In the genomic region with DNA sequence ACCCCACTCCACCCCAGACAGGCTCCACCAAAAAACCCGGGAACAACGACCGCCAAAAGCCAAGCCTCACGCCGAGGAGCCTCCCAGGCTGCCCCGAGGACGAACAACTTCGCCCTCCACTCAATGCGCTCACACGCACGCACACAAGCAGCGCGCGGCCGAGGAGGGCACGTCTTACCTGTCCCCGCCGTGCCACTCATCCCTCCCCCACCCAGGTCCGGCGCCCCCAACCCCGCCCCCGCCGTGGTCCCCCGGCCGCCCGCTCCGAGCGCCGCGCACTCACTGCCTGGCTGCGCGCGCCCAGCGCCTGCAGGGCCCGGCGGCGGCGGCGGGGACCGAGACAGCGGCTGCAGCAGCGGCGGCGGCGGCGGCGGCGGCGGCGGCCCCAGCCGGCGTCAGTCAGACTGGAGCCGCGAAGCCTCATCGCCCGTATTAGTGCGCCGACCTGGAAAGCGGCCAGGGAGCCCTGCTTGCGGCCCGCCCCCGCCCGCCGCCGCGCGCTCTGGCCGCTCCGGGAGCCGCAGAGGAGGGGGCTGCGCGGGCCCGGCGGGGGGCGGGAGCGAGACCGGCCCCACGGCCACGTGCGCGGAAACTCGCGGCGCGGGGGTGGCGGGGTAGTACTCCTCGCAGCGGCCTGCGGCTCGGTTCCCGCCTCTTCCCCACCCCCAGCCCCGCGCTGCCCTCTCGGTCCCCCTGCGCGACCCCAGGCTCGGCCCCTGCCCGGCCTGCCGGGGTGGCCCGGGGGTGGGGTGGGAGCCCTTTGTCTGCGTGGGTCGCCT, we compare ENCODE assay signal across 8 cellular contexts. TPM values are rescaled to one million over a fixed set of nuclear protein-coding genes. Genes with fewer than 3 reads are reported as not detected.
A peak's percentile ranks its signal among the peaks of the same experiment; 100 is the strongest.
DNase-seq lines count a peak whose midpoint lies in the region; ATAC-seq and TF ChIP-seq lines count a peak whose summit lies in the region.

TSS of gene SMAD9 (minus strand) at position 406 of the 779 bp plus-strand sequence. CDS start 40,549 bp downstream, outside the sequence.

- H3K36me3 ChIP-seq in endodermal cell (ENCODE audit: control insufficient read depth, insufficient read depth, low read length) (no peaks in the 10 kb centered on the region), suprapubic skin (no peaks in the 10 kb centered on the region)

- peak within 1 kb of the TSS; percentile 1 for H3K9ac ChIP-seq in endodermal cell (ENCODE audit: extremely low read depth, low read length, poor library complexity, severe bottlenecking)

- H3K9me3 ChIP-seq in endodermal cell (ENCODE audit: control insufficient read depth, low read length) (no peaks in the 10 kb centered on the region), suprapubic skin (no peaks in the 10 kb centered on the region)

- H3K4me3 ChIP-seq in endodermal cell (ENCODE audit: low read length) (peak within 1 kb of the TSS; percentile 80), suprapubic skin (peak within 1 kb of the TSS; percentile 74)

- 2% methylated on average over 6 to 97 of the region's 102 CpGs for WGBS in endodermal cell (ENCODE audit: insufficient coverage in 1 of 2, insufficient read length in 1 of 2), 2 experiments
- 3% methylated on average over 10 of the region's 102 CpGs for WGBS in suprapubic skin

- peak within 1 kb of the TSS; percentile 3 for H3K27ac ChIP-seq in endodermal cell (ENCODE audit: low read depth, low read length)
- peak within 1 kb of the TSS; percentile 46 for H3K27ac ChIP-seq in suprapubic skin

- ATAC-seq in GM21367 (IDR thresholded peaks at IDR 0.05; ENCODE audit: unreplicated experiment): peak; percentile 74
- ATAC-seq in T-cell (replicated peaks in 1 of 4): peak; percentile 31 to 56 (median 46)
- ATAC-seq in HG02763 (IDR thresholded peaks at IDR 0.05; ENCODE audit: unreplicated experiment): no peak

- no peaks in the 10 kb centered on the region for H3K9me3 Mint-ChIP-seq in T-cell
- H3K9me3 Mint-ChIP-seq in endodermal cell: no peaks in the 10 kb centered on the region

- POLR2A ChIA-PET in T-cell (lab: Charles Lee): interaction anchor here in 1 of 2 donors (0.6 kb wide), 1 partner anchor 466 kb away, joined by 3 read pairs; no protein-coding TSS in a partner anchor

- H3K4me1 Mint-ChIP-seq in T-cell (peaks cover 0 to 12% (median 11%) of the 10 kb centered on the region in 3 donors), endodermal cell (peaks cover 35% of the 10 kb centered on the region)

- TF ChIP-seq EP300 in suprapubic skin (IDR thresholded peaks at IDR 0.05): no peak

- H3K36me3 Mint-ChIP-seq in T-cell (no peaks in the 10 kb centered on the region), endodermal cell (ENCODE audit: low read depth) (no peaks in the 10 kb centered on the region)

- H3K4me3 Mint-ChIP-seq in T-cell (peak within 1 kb of the TSS; percentile 67 to 78 (median 71)), endodermal cell (peak within 1 kb of the TSS; percentile 80)

- DNase-seq in DMS153 treated with DMSO at 0.1 percent for 48 hours (lab: John Stamatoyannopoulos, UW; ENCODE audit: unreplicated experiment): peak; percentile 74
- peak; percentile 59 for DNase-seq in LHCN-M2 (ENCODE audit: low read depth)
- DNase-seq in T-cell: no peak
- DNase-seq in endodermal cell: peak; percentile 85
- peak; percentile 62 for DNase-seq in medulla oblongata (ENCODE audit: extremely low spot score)
- peak in 1 of 2 donors; percentile 72 for DNase-seq in suprapubic skin (ENCODE audit: low spot score in 2 of 2)

- H3K27me3 ChIP-seq in endodermal cell (ENCODE audit: control insufficient read depth, insufficient read depth, low read length, poor library complexity, severe bottlenecking) (peaks cover 21% of the 10 kb centered on the region), suprapubic skin (no peaks in the 10 kb centered on the region)

- TF ChIP-seq CTCF in endodermal cell (conservative IDR thresholded peaks at IDR 0.05): no peak
- no peak for TF ChIP-seq CTCF in suprapubic skin (IDR thresholded peaks at IDR 0.05)

- H3K27ac Mint-ChIP-seq in T-cell: no peak within 1 kb of the TSS
- H3K27ac Mint-ChIP-seq in endodermal cell: peak within 1 kb of the TSS; percentile 89

- TF ChIP-seq POLR2A in suprapubic skin (IDR thresholded peaks at IDR 0.05): no peak

- H3K4me1 ChIP-seq in endodermal cell (ENCODE audit: control insufficient read depth, insufficient read depth, low read length): peaks cover 3% of the 10 kb centered on the region
- peaks cover 8% of the 10 kb centered on the region for H3K4me1 ChIP-seq in suprapubic skin

- CTCF ChIA-PET in T-cell (lab: Charles Lee): no interaction called here

- H3K27me3 Mint-ChIP-seq in T-cell (peaks cover 54 to 65% of the 10 kb centered on the region in 2 donors), endodermal cell (ENCODE audit: insufficient read depth) (peaks cover 26% of the 10 kb centered on the region)

RNA-seq across cellular contexts. Expression of gene SMAD9, which starts in this region (rescaled TPM):
- 5.1 and 6.8 TPM in 2 replicates for total RNA-seq in LHCN-M2 (2014; rRNA removed)
- 2.2 TPM for polyA plus RNA-seq in LHCN-M2 (2012)
- total RNA-seq in T-cell: under 1 TPM in 2 of 5 donors, not detected in 3; 0.09 to 0.35 TPM
- 10 to 100 TPM in 1 of 2 donors, 1 to 10 TPM in 1; 9.0 to 13.3 TPM for total RNA-seq in endodermal cell
- 7.4 TPM for polyA plus RNA-seq in endodermal cell (2013, experiment 1 of 2)
- 8.0 TPM for polyA plus RNA-seq in endodermal cell (2013, experiment 2 of 2)
- total RNA-seq in suprapubic skin: 1 to 10 TPM in 3 of 4 donors, under 1 TPM in 1; 0.98 to 4.1 (median 2.1) TPM

Comparison
In these comparisons a context has a peak if more than half of its experiments do, and no peak if none do; other contexts are left out.
1. Peak in ATAC-seq in T-cell; RNA of the gene not detected or under 1 TPM.
2. DNase-seq: peak in DMS153 treated with DMSO at 0.1 percent for 48 hours (single experiment), LHCN-M2 (single experiment), endodermal cell (single experiment) and medulla oblongata (single experiment); none in T-cell (0 of 34).